In genomic region chr1:47443530-47444316, GRCh38 we compare ENCODE assay signal across 17 cellular contexts. TPM values are rescaled to one million over a fixed set of nuclear protein-coding genes. Genes with fewer than 3 reads are reported as not detected.
A peak's percentile ranks its signal among the peaks of the same experiment; 100 is the strongest.
DNase-seq lines count a peak whose midpoint lies in the region; ATAC-seq and TF ChIP-seq lines count a peak whose summit lies in the region.
"Had no signal": no experiment of that assay in that cellular context is flagged by ENCODE, and none has a peak within 500 bp of the region (broad histone marks: within the 10 kb centered on the region; RNA-seq: fewer than 3 reads in every experiment).

No MANE protein-coding gene starts in this region.

- no peaks in the 10 kb centered on the region for H3K9me3 Mint-ChIP-seq in stimulated activated naive CD8-positive, alpha-beta T cell treated with anti-CD3 and anti-CD28 coated beads, Interleukin-15, Interleukin-2, amounts not matched to agents 100 ng/mL and 50 ng/mL, for 24 hours
- H3K9me3 Mint-ChIP-seq in naive thymus-derived CD4-positive, alpha-beta T cell = peaks cover 0 to 15% (median 5%) of the 10 kb centered on the region in 11 donors

- TF ChIP-seq CTCF in colonic mucosa (IDR thresholded peaks at IDR 0.05) (no peak), ovary (IDR thresholded peaks at IDR 0.05) (no peak)

- H3K36me3 Mint-ChIP-seq in stimulated activated naive CD8-positive, alpha-beta T cell treated with anti-CD3 and anti-CD28 coated beads, Interleukin-15, Interleukin-2, amounts not matched to agents 100 ng/mL and 50 ng/mL, for 24 hours (ENCODE audit: low read depth) = no peaks in the 10 kb centered on the region
- no peaks in the 10 kb centered on the region for H3K36me3 Mint-ChIP-seq in naive thymus-derived CD4-positive, alpha-beta T cell

- H3K27ac ChIP-seq in colonic mucosa = peak overlapping the region; percentile 53
- H3K27ac ChIP-seq in naive thymus-derived CD4-positive, alpha-beta T cell (ENCODE audit: low read depth, low read length) = no peak overlapping the region
- H3K27ac ChIP-seq in ovary = no peak overlapping the region
- H3K27ac ChIP-seq: HL-60 had no signal

- H3K4me1 ChIP-seq in colonic mucosa (peaks cover 5% of the 10 kb centered on the region), ovary (ENCODE audit: insufficient read depth) (no peaks in the 10 kb centered on the region)
- H3K4me1 ChIP-seq in naive thymus-derived CD4-positive, alpha-beta T cell (ENCODE audit: control insufficient read depth in 2 of 2, insufficient read depth in 2 of 2, low read length in 2 of 2) = peaks cover 16 to 17% of the 10 kb centered on the region in 2 donors

- WGBS in ovary, 3 donors = 12 to 18% (median 13%) methylated on average over 45 of the region's 45 CpGs

- peak overlapping the region; percentile 72 for H3K4me3 Mint-ChIP-seq in stimulated activated naive CD8-positive, alpha-beta T cell treated with anti-CD3 and anti-CD28 coated beads, Interleukin-15, Interleukin-2, amounts not matched to agents 100 ng/mL and 50 ng/mL, for 24 hours
- peak overlapping the region; percentile 53 to 77 (median 62) for H3K4me3 Mint-ChIP-seq in naive thymus-derived CD4-positive, alpha-beta T cell

- H3K27me3 ChIP-seq in colonic mucosa (peaks cover 39% of the 10 kb centered on the region), ovary (no peaks in the 10 kb centered on the region)
- H3K27me3 ChIP-seq in naive thymus-derived CD4-positive, alpha-beta T cell (ENCODE audit: control insufficient read depth in 2 of 2, insufficient read depth in 2 of 2, low read length in 2 of 2) = peaks cover 14 to 50% of the 10 kb centered on the region in 2 donors

- TF ChIP-seq POLR2A in ovary (IDR thresholded peaks at IDR 0.05) = no peak

- peak overlapping the region; percentile 30 for H3K4me3 ChIP-seq in colonic mucosa
- H3K4me3 ChIP-seq in naive thymus-derived CD4-positive, alpha-beta T cell (ENCODE audit: low read length) = no peak overlapping the region
- no peak overlapping the region for H3K4me3 ChIP-seq in ovary
- H3K4me3 ChIP-seq: GM12878 had no signal

- intact Hi-C loops in colonic mucosa (cut with DNase I) = no loop called here
- intact Hi-C loops in naive thymus-derived CD4-positive, alpha-beta T cell (cut with micrococcal nuclease) = no loop called here
- intact Hi-C loops in ovary (cut with DNase I) = no loop called here

- no peak for ATAC-seq in stimulated activated naive CD8-positive, alpha-beta T cell treated with anti-CD3 and anti-CD28 coated beads, Interleukin-15, Interleukin-2, amounts not matched to agents 100 U/mL and 50 U/mL, for 24 hours
- no peak for ATAC-seq in naive thymus-derived CD4-positive, alpha-beta T cell

- CTCF ChIA-PET in naive thymus-derived CD4-positive, alpha-beta T cell (lab: Charles Lee) = no interaction called here

- no peak for DNase-seq in stimulated activated naive CD8-positive, alpha-beta T cell treated with anti-CD3 and anti-CD28 coated beads, Interleukin-15, Interleukin-2, amounts not matched to agents 100 U/mL and 50 U/mL, for 24 hours
- DNase-seq in colonic mucosa (peak; percentile 31), ovary (no peak), NCI-H345 treated with DMSO at 0.1 percent for 48 hours (lab: John Stamatoyannopoulos, UW; ENCODE audit: unreplicated experiment) (no peak), NK-92 (lab: John Stamatoyannopoulos, UW; ENCODE audit: unreplicated experiment) (no peak), NCI-H2029 treated with DMSO at 0.1 percent for 48 hours (lab: John Stamatoyannopoulos, UW) (no peak)
- DNase-seq in naive thymus-derived CD4-positive, alpha-beta T cell = no peak
- DNase-seq: anterior cingulate cortex; DMS79 treated with DMSO at 0.1 percent for 48 hours; effector CD4-positive, alpha-beta T cell; OCI-M1 had no signal

- H3K36me3 ChIP-seq in colonic mucosa (no peaks in the 10 kb centered on the region), ovary (no peaks in the 10 kb centered on the region)
- no peaks in the 10 kb centered on the region for H3K36me3 ChIP-seq in naive thymus-derived CD4-positive, alpha-beta T cell (ENCODE audit: control insufficient read depth in 2 of 3, insufficient read depth in 3 of 3, low read length in 3 of 3)

- peaks cover 24% of the 10 kb centered on the region for H3K4me1 Mint-ChIP-seq in stimulated activated naive CD8-positive, alpha-beta T cell treated with anti-CD3 and anti-CD28 coated beads, Interleukin-15, Interleukin-2, amounts not matched to agents 100 ng/mL and 50 ng/mL, for 24 hours (ENCODE audit: low read depth)
- peaks cover 0 to 28% (median 17%) of the 10 kb centered on the region in 7 donors for H3K4me1 Mint-ChIP-seq in naive thymus-derived CD4-positive, alpha-beta T cell

- H3K27ac Mint-ChIP-seq in stimulated activated naive CD8-positive, alpha-beta T cell treated with anti-CD3 and anti-CD28 coated beads, Interleukin-15, Interleukin-2, amounts not matched to agents 100 ng/mL and 50 ng/mL, for 24 hours = peak overlapping the region; percentile 15
- peak overlapping the region in 6 of 9 donors; percentile 15 to 77 (median 42) for H3K27ac Mint-ChIP-seq in naive thymus-derived CD4-positive, alpha-beta T cell

- H3K9me3 ChIP-seq in colonic mucosa (no peaks in the 10 kb centered on the region), ovary (no peaks in the 10 kb centered on the region)
- peaks cover 0 to 7% (median 0%) of the 10 kb centered on the region in 3 experiments for H3K9me3 ChIP-seq in naive thymus-derived CD4-positive, alpha-beta T cell (ENCODE audit: control insufficient read depth in 2 of 3, low read length in 3 of 3)

- no peaks in the 10 kb centered on the region for H3K27me3 Mint-ChIP-seq in stimulated activated naive CD8-positive, alpha-beta T cell treated with anti-CD3 and anti-CD28 coated beads, Interleukin-15, Interleukin-2, amounts not matched to agents 100 ng/mL and 50 ng/mL, for 24 hours
- H3K27me3 Mint-ChIP-seq in naive thymus-derived CD4-positive, alpha-beta T cell = peaks cover 0 to 40% (median 10%) of the 10 kb centered on the region in 5 donors

- H3K9ac ChIP-seq in colonic mucosa (ENCODE audit: low read depth in 2 of 2, low read length in 2 of 2) = peak overlapping the region; percentile 44 to 99

- TF ChIP-seq EP300 in ovary (IDR thresholded peaks at IDR 0.05) = no peak

- POLR2A ChIA-PET in naive thymus-derived CD4-positive, alpha-beta T cell (lab: Charles Lee) = no interaction called here

RNA-seq across cellular contexts. Expression of gene FOXD2, which starts 5.9 kb away (rescaled TPM):
- total RNA-seq in colonic mucosa (10 to 100 TPM; 22.5 to 25.1 TPM), ovary (under 1 TPM in 4 of 7 donors, not detected in 3; 0.07 to 0.18 (median 0.09) TPM)
- under 1 TPM; 0.16 to 0.59 (median 0.24) TPM for total RNA-seq in naive thymus-derived CD4-positive, alpha-beta T cell
- polyA plus RNA-seq in naive thymus-derived CD4-positive, alpha-beta T cell = under 1 TPM; 0.05 TPM
- polyA plus RNA-seq in ovary = under 1 TPM; 0.05 to 0.10 TPM

RNA-seq across cellular contexts. Expression of gene FOXE3, which starts 27.6 kb away (rescaled TPM):
- total RNA-seq in colonic mucosa = under 1 TPM; 0.11 to 0.49 TPM
- not detected for total RNA-seq in naive thymus-derived CD4-positive, alpha-beta T cell
- not detected for polyA plus RNA-seq in naive thymus-derived CD4-positive, alpha-beta T cell
- total RNA-seq in ovary = not detected
- polyA plus RNA-seq in ovary = not detected
- total RNA-seq: frontal cortex, GM12878, MCF 10A, osteoblast had no signal

Comparison
In these comparisons a context has a peak if more than half of its experiments do, and no peak if none do; other contexts are left out.
1. RNA of gene FOXD2, which starts 5.9 kb away (total RNA-seq): 22.5 to 25.1 TPM in colonic mucosa; 0.16 to 0.59 TPM in naive thymus-derived CD4-positive, alpha-beta T cell and 0.07 to 0.18 TPM in ovary; every median in the first group is over 10 times any median in the second.